In genomic region chr14:101859538-101859902, GRCh38 we compare ENCODE assay signal across 15 cellular contexts.
DNase-seq lines count a peak whose midpoint lies in the region; ATAC-seq lines count a peak whose summit lies in the region.
"Had no signal": no experiment of that assay in that cellular context is flagged by ENCODE, and none has a peak within 500 bp of the region (broad histone marks: within the 10 kb centered on the region; RNA-seq: fewer than 3 reads in every experiment).

No MANE protein-coding gene starts in this region.

- peaks cover 22% of the 10 kb centered on the region for H4K20me1 ChIP-seq in BLaER1

- H3K4me2 ChIP-seq in BLaER1 = no peak overlapping the region

- H3K4me3 ChIP-seq in BLaER1 = no peak overlapping the region
- H3K4me3 ChIP-seq in naive thymus-derived CD4-positive, alpha-beta T cell (ENCODE audit: low read length) = no peak overlapping the region
- H3K4me3 ChIP-seq: gastroesophageal sphincter, ovary had no signal

- H3K9me3 Mint-ChIP-seq in T-helper 2 cell treated with Interferon-gamma antibody and Interleukin-4, amounts not matched to agents 5 μg/mL and 100 μg/mL, for 36 hours = no peaks in the 10 kb centered on the region
- H3K9me3 Mint-ChIP-seq in activated CD8-positive, alpha-beta memory T cell treated with anti-CD3 and anti-CD28 coated beads, Interleukin-2, amount 10 ng/mL, durations not matched to agents 7 days and 5 days (ENCODE audit: low read depth) = no peaks in the 10 kb centered on the region
- H3K9me3 Mint-ChIP-seq in naive thymus-derived CD4-positive, alpha-beta T cell = no peaks in the 10 kb centered on the region
- H3K9me3 Mint-ChIP-seq: H9 had no signal

- H3K27me3 Mint-ChIP-seq in T-helper 2 cell treated with Interferon-gamma antibody and Interleukin-4, amounts not matched to agents 5 μg/mL and 100 μg/mL, for 36 hours (ENCODE audit: low read depth) = no peaks in the 10 kb centered on the region
- no peaks in the 10 kb centered on the region for H3K27me3 Mint-ChIP-seq in activated CD8-positive, alpha-beta memory T cell treated with anti-CD3 and anti-CD28 coated beads, Interleukin-2, amount 10 ng/mL, durations not matched to agents 7 days and 5 days
- H3K27me3 Mint-ChIP-seq in naive thymus-derived CD4-positive, alpha-beta T cell = no peaks in the 10 kb centered on the region

- no peak for DNase-seq in T-helper 2 cell treated with Interferon-gamma antibody and Interleukin-4, amounts not matched to agents 5 μg/mL and 100 μg/mL, for 36 hours (ENCODE audit: low spot score)
- DNase-seq in T-helper 2 cell (no peak), NCI-H446 (lab: John Stamatoyannopoulos, UW) (no peak), NCI-H1092 treated with DMSO at 0.1 percent for 48 hours (lab: John Stamatoyannopoulos, UW) (no peak)
- DNase-seq in activated CD8-positive, alpha-beta memory T cell treated with anti-CD3 and anti-CD28 coated beads, Interleukin-2, amount 10 ng/mL, durations not matched to agents 7 days and 5 days = no peak
- DNase-seq in naive thymus-derived CD4-positive, alpha-beta T cell = no peak
- DNase-seq in stimulated activated CD4-positive, alpha-beta T cell treated with anti-CD3 and anti-CD28 coated beads, Interleukin-4, amount 100 ng/mL, for 24 hours = no peak
- DNase-seq: activated CD4-positive, alpha-beta T cell treated with anti-CD3 and anti-CD28 coated beads, Interleukin-2, amount 50 U/mL, for 4 hours; COR-L47; H9; MM.1S; NCI-H2171; ovary had no signal

- H3K4me1 ChIP-seq in BLaER1 = peaks cover 53% of the 10 kb centered on the region
- peaks cover 6 to 35% of the 10 kb centered on the region in 2 donors for H3K4me1 ChIP-seq in naive thymus-derived CD4-positive, alpha-beta T cell (ENCODE audit: control insufficient read depth in 2 of 2, insufficient read depth in 2 of 2, low read length in 2 of 2)

- peaks cover 45% of the 10 kb centered on the region for H3K36me3 Mint-ChIP-seq in T-helper 2 cell treated with Interferon-gamma antibody and Interleukin-4, amounts not matched to agents 5 μg/mL and 100 μg/mL, for 36 hours (ENCODE audit: low read depth)
- peaks cover 51% of the 10 kb centered on the region for H3K36me3 Mint-ChIP-seq in activated CD8-positive, alpha-beta memory T cell treated with anti-CD3 and anti-CD28 coated beads, Interleukin-2, amount 10 ng/mL, durations not matched to agents 7 days and 5 days
- H3K36me3 Mint-ChIP-seq in naive thymus-derived CD4-positive, alpha-beta T cell = peaks cover 0 to 45% (median 36%) of the 10 kb centered on the region in 5 donors

- peak; percentile 52 for ATAC-seq in activated CD8-positive, alpha-beta memory T cell treated with anti-CD3 and anti-CD28 coated beads, Interleukin-2, amount 10 ng/mL, durations not matched to agents 7 days and 5 days
- no peak for ATAC-seq in naive thymus-derived CD4-positive, alpha-beta T cell
- ATAC-seq: gastroesophageal sphincter had no signal

- peaks cover 98% of the 10 kb centered on the region for H3K36me3 ChIP-seq in BLaER1
- H3K36me3 ChIP-seq in naive thymus-derived CD4-positive, alpha-beta T cell (ENCODE audit: control insufficient read depth in 2 of 3, insufficient read depth in 3 of 3, low read length in 3 of 3) = peaks cover 10 to 53% (median 29%) of the 10 kb centered on the region in 3 experiments
- H3K36me3 ChIP-seq: ovary had no signal

- peaks cover 25% of the 10 kb centered on the region for H3K4me1 Mint-ChIP-seq in T-helper 2 cell treated with Interferon-gamma antibody and Interleukin-4, amounts not matched to agents 5 μg/mL and 100 μg/mL, for 36 hours (ENCODE audit: low read depth)
- peaks cover 48% of the 10 kb centered on the region for H3K4me1 Mint-ChIP-seq in activated CD8-positive, alpha-beta memory T cell treated with anti-CD3 and anti-CD28 coated beads, Interleukin-2, amount 10 ng/mL, durations not matched to agents 7 days and 5 days
- H3K4me1 Mint-ChIP-seq in naive thymus-derived CD4-positive, alpha-beta T cell = peaks cover 40 to 83% (median 72%) of the 10 kb centered on the region in 7 donors
- H3K4me1 Mint-ChIP-seq: H9 had no signal

- intact Hi-C loops in naive thymus-derived CD4-positive, alpha-beta T cell (cut with micrococcal nuclease) = no loop called here

- H3K27ac Mint-ChIP-seq in T-helper 2 cell treated with Interferon-gamma antibody and Interleukin-4, amounts not matched to agents 5 μg/mL and 100 μg/mL, for 36 hours = peak overlapping the region; percentile 85
- peak overlapping the region; percentile 84 for H3K27ac Mint-ChIP-seq in activated CD8-positive, alpha-beta memory T cell treated with anti-CD3 and anti-CD28 coated beads, Interleukin-2, amount 10 ng/mL, durations not matched to agents 7 days and 5 days
- peak overlapping the region; percentile 8 to 88 (median 62) for H3K27ac Mint-ChIP-seq in naive thymus-derived CD4-positive, alpha-beta T cell

- H3K9me3 ChIP-seq in BLaER1 = peaks cover 14% of the 10 kb centered on the region; the same call in 1 of the 2 replicates
- no peaks in the 10 kb centered on the region for H3K9me3 ChIP-seq in naive thymus-derived CD4-positive, alpha-beta T cell (ENCODE audit: control insufficient read depth in 2 of 3, low read length in 3 of 3)
- H3K9me3 ChIP-seq: gastroesophageal sphincter, ovary had no signal

- CTCF ChIA-PET in activated CD8-positive, alpha-beta memory T cell treated with anti-CD3 and anti-CD28 coated beads, Interleukin-2, amount 10 ng/mL, durations not matched to agents 7 days and 5 days (lab: Charles Lee) = interaction anchor here (1.0 to 1.9 kb wide), 6 partner anchors 10 to 99 kb away, joined by 3 to 6 read pairs (median 3); no protein-coding TSS in a partner anchor
- CTCF ChIA-PET in naive thymus-derived CD4-positive, alpha-beta T cell (lab: Charles Lee) = no interaction called here

- H3K9ac ChIP-seq in BLaER1 = no peak overlapping the region; the same call in 1 of the 2 replicates

- no peaks in the 10 kb centered on the region for H3K27me3 ChIP-seq in BLaER1
- H3K27me3 ChIP-seq in naive thymus-derived CD4-positive, alpha-beta T cell (ENCODE audit: control insufficient read depth in 2 of 2, insufficient read depth in 2 of 2, low read length in 2 of 2) = no peaks in the 10 kb centered on the region
- H3K27me3 ChIP-seq: gastroesophageal sphincter, ovary had no signal

- H3K4me3 Mint-ChIP-seq in T-helper 2 cell treated with Interferon-gamma antibody and Interleukin-4, amounts not matched to agents 5 μg/mL and 100 μg/mL, for 36 hours = no peak overlapping the region
- peak overlapping the region; percentile 42 for H3K4me3 Mint-ChIP-seq in activated CD8-positive, alpha-beta memory T cell treated with anti-CD3 and anti-CD28 coated beads, Interleukin-2, amount 10 ng/mL, durations not matched to agents 7 days and 5 days
- peak overlapping the region in 3 of 10 donors; percentile 2 to 17 (median 16) for H3K4me3 Mint-ChIP-seq in naive thymus-derived CD4-positive, alpha-beta T cell
- H3K4me3 Mint-ChIP-seq: H9 had no signal

- peak overlapping the region; percentile 54 for H3K27ac ChIP-seq in BLaER1
- H3K27ac ChIP-seq in naive thymus-derived CD4-positive, alpha-beta T cell (ENCODE audit: low read depth, low read length) = peak overlapping the region; percentile 11
- H3K27ac ChIP-seq: gastroesophageal sphincter, ovary had no signal

- POLR2A ChIA-PET in naive thymus-derived CD4-positive, alpha-beta T cell (lab: Charles Lee) = interaction anchor here (0.6 to 1.2 kb wide), 2 partner anchors 99 to 104 kb away, joined by 3 read pairs; no protein-coding TSS in a partner anchor
